In the genomic region with DNA sequence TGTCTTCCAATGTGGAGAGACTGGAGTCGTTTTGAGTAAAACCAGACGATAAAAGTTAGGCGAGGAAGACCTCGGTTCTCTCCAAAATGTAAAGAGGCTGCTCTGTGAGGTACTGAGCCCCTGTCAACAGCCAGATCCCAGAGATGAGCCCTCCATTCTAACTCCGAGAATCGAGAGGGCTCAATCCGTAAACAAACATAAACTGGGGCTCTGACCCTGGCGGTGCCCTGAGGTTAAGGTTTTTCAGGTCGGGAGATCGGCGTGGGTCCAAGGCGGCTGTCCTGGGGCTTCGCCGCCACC, we compare ENCODE assay signal across 1 cellular context.
TF ChIP-seq lines count a peak whose summit lies in the region.

No MANE protein-coding gene starts in this region.

TF ChIP-seq in SK-N-SH, 30 proteins besides CTCF, POLR2A, EP300 and RAD21 (continued from another document):
- no peak for TF ChIP-seq POLR2AphosphoS5 (IDR thresholded peaks at IDR 0.05; ENCODE audit: low read depth, low read length)
- no peak for TF ChIP-seq CHD2 (IDR thresholded peaks at IDR 0.05; ENCODE audit: low read length, partially characterized antibody)
- no peak for TF ChIP-seq USF1 (IDR thresholded peaks at IDR 0.05; ENCODE audit: borderline replicate concordance, low read depth)
- TF ChIP-seq REST (IDR thresholded peaks at IDR 0.05; ENCODE audit: low read depth, low read length): no peak; the same call in 1 of the 2 replicates
- TF ChIP-seq GATA2 (CRISPR knock-in tag; IDR thresholded peaks at IDR 0.05): no peak
TF ChIP-seq in SK-N-SH: peak in this region for 0.
